Comparison of ENCODE assay signal across 8 cellular contexts in the genomic region with DNA sequence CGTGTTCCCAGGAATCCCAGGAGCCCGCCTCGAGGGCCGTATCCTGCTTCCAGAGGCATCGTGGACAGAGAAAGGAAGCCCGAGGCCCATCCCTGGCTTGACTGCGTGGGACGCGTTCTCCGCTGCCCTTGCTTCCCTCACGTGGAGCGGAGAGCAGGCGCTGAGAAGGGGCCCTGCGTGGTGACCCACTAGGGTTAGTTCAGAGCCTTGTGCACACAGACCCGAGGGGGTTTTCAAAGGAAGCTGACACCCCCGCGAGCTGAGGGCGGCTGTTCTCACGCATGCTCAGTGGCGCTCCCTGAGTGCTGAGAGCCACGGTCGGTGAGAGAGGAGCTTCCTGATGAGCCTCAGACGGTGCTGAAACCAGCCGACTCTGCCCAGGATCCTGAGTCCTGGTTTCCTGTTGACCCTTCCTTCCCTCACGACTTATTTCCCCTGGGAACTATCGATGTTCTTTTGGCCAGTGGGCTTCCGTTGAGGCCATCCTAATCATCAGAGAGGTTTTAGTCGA. TPM values are rescaled to one million over a fixed set of nuclear protein-coding genes. Genes with fewer than 3 reads are reported as not detected.
DNase-seq lines count a peak whose midpoint lies in the region; ATAC-seq and TF ChIP-seq lines count a peak whose summit lies in the region.

No MANE protein-coding gene starts in this region.

- DNase-seq in activated T-helper 1 cell treated with anti-CD3 and anti-CD28 coated beads, Interleukin-12 subunit alpha, Interleukin-12 subunit beta, Interleukin-2, Interleukin-4 antibody, amounts not matched to agents 30 ng/mL and 10 ng/mL and 1 ng/mL, durations not matched to agents 14 hours and 24 hours and 36 hours (ENCODE audit: low spot score): no peak
- DNase-seq in osteoblast (ENCODE audit: insufficient read length, low spot score, missing footprints) (peak; percentile 43), BE2C (no peak), kidney tubule cell (ENCODE audit: low spot score) (no peak), RWPE1 (ENCODE audit: low spot score) (no peak)

- H3K36me3 Mint-ChIP-seq in activated T-helper 1 cell treated with anti-CD3 and anti-CD28 coated beads, Interleukin-12 subunit alpha, Interleukin-12 subunit beta, Interleukin-2, Interleukin-4 antibody, amounts not matched to agents 30 ng/mL and 10 ng/mL and 1 ng/mL, durations not matched to agents 14 hours and 24 hours and 36 hours (ENCODE audit: low read depth): no peaks in the 10 kb centered on the region

- H3K4me2 ChIP-seq in BLaER1 treated with 17β-estradiol and CSF1 and Interleukin-3, amounts not matched to agents 10 nM and 100 nM: peak overlapping the region; percentile 87 to 99 (median 92)
- peak overlapping the region; percentile 18 for H3K4me2 ChIP-seq in osteoblast (ENCODE audit: insufficient read depth, low read length)

- CTCF ChIA-PET in RWPE1 (lab: Yijun Ruan, JAX): interaction anchor here (0.5 to 0.6 kb wide), 2 partner anchors 28 to 557 kb away, joined by 3 read pairs; no protein-coding TSS in a partner anchor

- peaks cover 0 to 19% (median 0%) of the 10 kb centered on the region in 11 experiments; a peak in 3 of 22 replicates for H3K27me3 ChIP-seq in BLaER1 treated with 17β-estradiol and CSF1 and Interleukin-3, amounts not matched to agents 10 nM and 100 nM
- H3K27me3 ChIP-seq in HUES48 (ENCODE audit: control insufficient read depth, insufficient read depth, low read length): no peaks in the 10 kb centered on the region
- H3K27me3 ChIP-seq in osteoblast (ENCODE audit: insufficient read depth, low read length): no peaks in the 10 kb centered on the region
- H3K27me3 ChIP-seq in BE2C: no peaks in the 10 kb centered on the region

- H4K20me1 ChIP-seq in BLaER1 treated with 17β-estradiol and CSF1 and Interleukin-3, amounts not matched to agents 10 nM and 100 nM: no peaks in the 10 kb centered on the region
- H4K20me1 ChIP-seq in osteoblast (ENCODE audit: insufficient read depth, low read length): no peaks in the 10 kb centered on the region

- no peak for TF ChIP-seq CTCF in osteoblast (IDR thresholded peaks at IDR 0.05; ENCODE audit: extremely low read depth, low read depth, low read length)
- no peak for TF ChIP-seq CTCF in BE2C (IDR thresholded peaks at IDR 0.05; ENCODE audit: low read depth, low read length)
- TF ChIP-seq CTCF in RWPE1 (conservative IDR thresholded peaks at IDR 0.05; ENCODE audit: low read depth): no peak

- no peaks in the 10 kb centered on the region for H3K36me3 ChIP-seq in BLaER1 treated with 17β-estradiol and CSF1 and Interleukin-3, amounts not matched to agents 10 nM and 100 nM
- H3K36me3 ChIP-seq in HUES48 (ENCODE audit: control insufficient read depth, insufficient read depth, low read length) (no peaks in the 10 kb centered on the region), osteoblast (ENCODE audit: insufficient read depth, low read length) (no peaks in the 10 kb centered on the region), BE2C (no peaks in the 10 kb centered on the region)

- H3K27ac Mint-ChIP-seq in activated T-helper 1 cell treated with anti-CD3 and anti-CD28 coated beads, Interleukin-12 subunit alpha, Interleukin-12 subunit beta, Interleukin-2, Interleukin-4 antibody, amounts not matched to agents 30 ng/mL and 10 ng/mL and 1 ng/mL, durations not matched to agents 14 hours and 24 hours and 36 hours: no peak overlapping the region

- H3K27ac ChIP-seq in BLaER1 treated with 17β-estradiol and CSF1 and Interleukin-3, amounts not matched to agents 10 nM and 100 nM: peak overlapping the region; percentile 35 to 85 (median 79); a peak in 21 of 22 replicates
- H3K27ac ChIP-seq in HUES48 (ENCODE audit: low read depth, low read length) (peak overlapping the region; percentile 3), osteoblast (ENCODE audit: low read depth, low read length) (no peak overlapping the region), RWPE1 (no peak overlapping the region)

- H3K79me2 ChIP-seq in osteoblast (ENCODE audit: insufficient read depth, low read length): no peaks in the 10 kb centered on the region

- peak; percentile 36 for ATAC-seq in GM21360 (IDR thresholded peaks at IDR 0.05; ENCODE audit: unreplicated experiment)

- peaks cover 2% of the 10 kb centered on the region for H3K27me3 Mint-ChIP-seq in activated T-helper 1 cell treated with anti-CD3 and anti-CD28 coated beads, Interleukin-12 subunit alpha, Interleukin-12 subunit beta, Interleukin-2, Interleukin-4 antibody, amounts not matched to agents 30 ng/mL and 10 ng/mL and 1 ng/mL, durations not matched to agents 14 hours and 24 hours and 36 hours (ENCODE audit: insufficient read depth)

- peaks cover 71 to 100% (median 96%) of the 10 kb centered on the region in 10 experiments for H3K4me1 ChIP-seq in BLaER1 treated with 17β-estradiol and CSF1 and Interleukin-3, amounts not matched to agents 10 nM and 100 nM
- H3K4me1 ChIP-seq in HUES48 (ENCODE audit: control insufficient read depth, insufficient read depth, low read length) (peaks cover 7% of the 10 kb centered on the region), osteoblast (ENCODE audit: insufficient read depth, low read length) (no peaks in the 10 kb centered on the region), BE2C (no peaks in the 10 kb centered on the region)

- peak overlapping the region in 7 of 10 experiments; percentile 20 to 57 (median 33); a peak in 15 of 20 replicates for H3K4me3 ChIP-seq in BLaER1 treated with 17β-estradiol and CSF1 and Interleukin-3, amounts not matched to agents 10 nM and 100 nM
- no peak overlapping the region for H3K4me3 ChIP-seq in HUES48 (ENCODE audit: low read depth, low read length)
- no peak overlapping the region for H3K4me3 ChIP-seq in osteoblast (ENCODE audit: insufficient read depth, low read length)
- H3K4me3 ChIP-seq in BE2C (ENCODE audit: low read depth, low read length): no peak overlapping the region

- no peaks in the 10 kb centered on the region for H3K9me3 ChIP-seq in BLaER1 treated with 17β-estradiol and CSF1 and Interleukin-3, amounts not matched to agents 10 nM and 100 nM (replicated peaks in 1 of 11)
- H3K9me3 ChIP-seq in HUES48 (ENCODE audit: control insufficient read depth, insufficient read depth, low read length) (no peaks in the 10 kb centered on the region), osteoblast (ENCODE audit: low read depth, low read length) (no peaks in the 10 kb centered on the region), BE2C (no peaks in the 10 kb centered on the region)

- peak overlapping the region; percentile 3 for H3K4me3 Mint-ChIP-seq in activated T-helper 1 cell treated with anti-CD3 and anti-CD28 coated beads, Interleukin-12 subunit alpha, Interleukin-12 subunit beta, Interleukin-2, Interleukin-4 antibody, amounts not matched to agents 30 ng/mL and 10 ng/mL and 1 ng/mL, durations not matched to agents 14 hours and 24 hours and 36 hours

- intact Hi-C loops in activated T-helper 1 cell treated with anti-CD3 and anti-CD28 coated beads, Interleukin-12 subunit alpha, Interleukin-12 subunit beta, Interleukin-2, Interleukin-4 antibody, amounts not matched to agents 30 ng/mL and 10 ng/mL and 1 ng/mL, durations not matched to agents 14 hours and 24 hours and 36 hours (cut with micrococcal nuclease): no loop called here

- H3K9ac ChIP-seq in BLaER1 treated with 17β-estradiol and CSF1 and Interleukin-3, amounts not matched to agents 10 nM and 100 nM: peak overlapping the region; percentile 34 to 68 (median 58); a peak in 21 of 22 replicates
- no peak overlapping the region for H3K9ac ChIP-seq in HUES48 (ENCODE audit: low read depth, low read length)

- POLR2A ChIA-PET in RWPE1 (lab: Yijun Ruan, JAX; ENCODE audit: low non-redundant PET): no interaction called here

- H2AFZ ChIP-seq in osteoblast (ENCODE audit: low read length): peak overlapping the region; percentile 15

- H3K4me1 Mint-ChIP-seq in activated T-helper 1 cell treated with anti-CD3 and anti-CD28 coated beads, Interleukin-12 subunit alpha, Interleukin-12 subunit beta, Interleukin-2, Interleukin-4 antibody, amounts not matched to agents 30 ng/mL and 10 ng/mL and 1 ng/mL, durations not matched to agents 14 hours and 24 hours and 36 hours (ENCODE audit: low read depth): peaks cover 57% of the 10 kb centered on the region

- no peaks in the 10 kb centered on the region for H3K9me3 Mint-ChIP-seq in activated T-helper 1 cell treated with anti-CD3 and anti-CD28 coated beads, Interleukin-12 subunit alpha, Interleukin-12 subunit beta, Interleukin-2, Interleukin-4 antibody, amounts not matched to agents 30 ng/mL and 10 ng/mL and 1 ng/mL, durations not matched to agents 14 hours and 24 hours and 36 hours

RNA-seq across cellular contexts. Expression of a gene that starts 28.9 kb away (rescaled TPM):
- total RNA-seq in activated T-helper 1 cell treated with anti-CD3 and anti-CD28 coated beads, Interleukin-12 subunit alpha, Interleukin-12 subunit beta, Interleukin-2, Interleukin-4 antibody, amounts not matched to agents 30 ng/mL and 10 ng/mL and 1 ng/mL, durations not matched to agents 14 hours and 24 hours and 36 hours: not detected in 2 replicates
- not detected in 2 replicates for total RNA-seq in osteoblast
- polyA plus RNA-seq in BE2C (2012; ENCODE audit: insufficient read depth, insufficient read length, low read depth): not detected

Comparison
In these comparisons a context has a peak if more than half of its experiments do, and no peak if none do; other contexts are left out.
1. H3K27ac ChIP-seq: peak in BLaER1 treated with 17β-estradiol and CSF1 and Interleukin-3, amounts not matched to agents 10 nM and 100 nM (11 of 11) and HUES48 (single experiment); none in osteoblast (single experiment) and RWPE1 (single experiment).
2. H3K4me3 ChIP-seq: peak in BLaER1 treated with 17β-estradiol and CSF1 and Interleukin-3, amounts not matched to agents 10 nM and 100 nM (7 of 10); none in HUES48 (single experiment), osteoblast (single experiment) and BE2C (single experiment).